ENCODE assay signal across 20 cellular contexts in genomic region chr10:102605712-102606111, GRCh38. TPM values are rescaled to one million over a fixed set of nuclear protein-coding genes. Genes with fewer than 3 reads are reported as not detected.
DNase-seq lines count a peak whose midpoint lies in the region; ATAC-seq and TF ChIP-seq lines count a peak whose summit lies in the region.
"Had no signal": no experiment of that assay in that cellular context is flagged by ENCODE, and none has a peak within 500 bp of the region (broad histone marks: within the 10 kb centered on the region; RNA-seq: fewer than 3 reads in every experiment).

No MANE protein-coding gene starts in this region.

- no peak overlapping the region for H2AFZ ChIP-seq in smooth muscle cell (ENCODE audit: low read depth)

- H3K4me2 ChIP-seq in smooth muscle cell, result peak overlapping the region; percentile 32

- H3K9me3 ChIP-seq in RWPE2 (ENCODE audit: severe bottlenecking) (no peaks in the 10 kb centered on the region), smooth muscle cell (replicated peaks; ENCODE audit: low read depth) (no peaks in the 10 kb centered on the region)
- H3K9me3 ChIP-seq: BE2C, vagina had no signal

- H3K4me3 ChIP-seq in RWPE2 (ENCODE audit: severe bottlenecking), result no peak overlapping the region
- no peak overlapping the region for H3K4me3 ChIP-seq in smooth muscle cell
- H3K4me3 ChIP-seq: skin epidermis, vagina had no signal

- DNase-seq in ELR (ENCODE audit: low read depth) (peak; percentile 82), RWPE2 (ENCODE audit: low spot score) (no peak), fibroblast of gingiva (ENCODE audit: low read depth) (peak; percentile 42), smooth muscle cell (lab: John Stamatoyannopoulos, UW; ENCODE audit: unreplicated experiment) (no peak), NOMO-1 treated with dmso at 0.1 percent for 144 hours (lab: John Stamatoyannopoulos, UW; ENCODE audit: unreplicated experiment) (no peak)
- DNase-seq in activated CD4-positive, alpha-beta T cell treated with anti-CD3 and anti-CD28 coated beads, Interleukin-2, amount 50 U/mL, for 48 hours, result no peak
- DNase-seq: activated B cell treated with CpG ODN at 0.5 μM for 24 hours; activated CD8-positive, alpha-beta T cell treated with anti-CD3 and anti-CD28 coated beads for 36 hours; activated naive CD4-positive, alpha-beta T cell treated with anti-CD3 and anti-CD28 coated beads, Interleukin-2, amount 50 U/mL, for 16 hours; activated T-cell treated with anti-CD3 and anti-CD28 coated beads, Interleukin-2, amount 50 U/mL, for 4 hours; BE2C; brain microvascular endothelial cell; NCI-H2029; NCI-H510A; SHP77 treated with DMSO at 0.1 percent for 48 hours; stimulated activated CD4-positive, alpha-beta T cell treated with anti-CD3 and anti-CD28 coated beads, Interleukin-4, amount 100 ng/mL, for 1 hour; T-helper 2 cell had no signal

- no peak overlapping the region for H3K9ac ChIP-seq in smooth muscle cell (ENCODE audit: low read depth)

- H3K27ac ChIP-seq in RWPE2 (ENCODE audit: poor library complexity, severe bottlenecking) (peak overlapping the region; percentile 93), smooth muscle cell (ENCODE audit: low read depth) (peak overlapping the region; percentile 97)
- H3K27ac ChIP-seq: brain microvascular endothelial cell, vagina had no signal

- no peaks in the 10 kb centered on the region for H3K79me2 ChIP-seq in smooth muscle cell (ENCODE audit: low read depth)

- H4K20me1 ChIP-seq in smooth muscle cell (ENCODE audit: low read depth), result no peaks in the 10 kb centered on the region

- TF ChIP-seq CTCF in RWPE2 (IDR thresholded peaks at IDR 0.05; ENCODE audit: poor library complexity, severe bottlenecking), result no peak
- TF ChIP-seq CTCF in smooth muscle cell (IDR thresholded peaks at IDR 0.05; ENCODE audit: borderline replicate concordance, insufficient read depth, poor library complexity, severe bottlenecking), result no peak

- peaks cover 44% of the 10 kb centered on the region for H3K4me1 ChIP-seq in RWPE2 (ENCODE audit: insufficient read depth, poor library complexity, severe bottlenecking)
- peaks cover 11% of the 10 kb centered on the region for H3K4me1 ChIP-seq in smooth muscle cell (ENCODE audit: low read depth)
- H3K4me1 ChIP-seq: BE2C had no signal

- no peaks in the 10 kb centered on the region for H3K27me3 ChIP-seq in RWPE2 (ENCODE audit: insufficient read depth, poor library complexity, severe bottlenecking)
- no peaks in the 10 kb centered on the region for H3K27me3 ChIP-seq in smooth muscle cell (ENCODE audit: low read depth)
- H3K27me3 ChIP-seq: BE2C, brain microvascular endothelial cell, vagina had no signal

- H3F3A ChIP-seq in smooth muscle cell (ENCODE audit: low read depth), result peaks cover 35% of the 10 kb centered on the region

- 35% methylated on average over 5 of the region's 5 CpGs for WGBS in smooth muscle cell (ENCODE audit: low lambda C conversion rate)

- no peak for ATAC-seq in RWPE2 (ENCODE audit: low read depth)
- ATAC-seq in GM18517 (IDR thresholded peaks at IDR 0.05; ENCODE audit: unreplicated experiment), result no peak
- ATAC-seq: activated CD8-positive, alpha-beta T cell treated with anti-CD3 and anti-CD28 coated beads for 36 hours; activated T-cell treated with anti-CD3 and anti-CD28 coated beads, Interleukin-2, amount 50 U/mL, for 4 hours had no signal

- H3K36me3 ChIP-seq in RWPE2 (ENCODE audit: low read depth), result no peaks in the 10 kb centered on the region
- H3K36me3 ChIP-seq in smooth muscle cell (ENCODE audit: low read depth), result no peaks in the 10 kb centered on the region
- H3K36me3 ChIP-seq: BE2C, brain microvascular endothelial cell, vagina had no signal

RNA-seq across cellular contexts. Expression of gene TRIM8, which starts 38.6 kb away (rescaled TPM):
- 64.1 and 78.8 TPM in 2 replicates for total RNA-seq in smooth muscle cell
- 77.8 and 78.0 TPM in 2 replicates for polyA plus RNA-seq in smooth muscle cell

Comparison
In these comparisons a context has a peak if more than half of its experiments do, and no peak if none do; other contexts are left out.
1. DNase-seq: peak in ELR (single experiment) and fibroblast of gingiva (single experiment); none in RWPE2 (single experiment), smooth muscle cell (single experiment), activated CD4-positive, alpha-beta T cell treated with anti-CD3 and anti-CD28 coated beads, Interleukin-2, amount 50 U/mL, for 48 hours (0 of 2) and NOMO-1 treated with dmso at 0.1 percent for 144 hours (single experiment).